In genomic region chr2:113228351-113228750, GRCh38 we compare ENCODE assay signal across 19 cellular contexts. TPM values are rescaled to one million over a fixed set of nuclear protein-coding genes. Genes with fewer than 3 reads are reported as not detected.
DNase-seq lines count a peak whose midpoint lies in the region; ATAC-seq and TF ChIP-seq lines count a peak whose summit lies in the region.
"Had no signal": no experiment of that assay in that cellular context is flagged by ENCODE, and none has a peak within 500 bp of the region (broad histone marks: within the 10 kb centered on the region; RNA-seq: fewer than 3 reads in every experiment).

No MANE protein-coding gene starts in this region.

- no peaks in the 10 kb centered on the region for H3K9me3 Mint-ChIP-seq in osteocyte (ENCODE audit: unreplicated experiment)
- H3K9me3 Mint-ChIP-seq: GM23338, IgD-negative memory B cell had no signal

- H3K36me3 Mint-ChIP-seq in osteocyte (ENCODE audit: unreplicated experiment): no peaks in the 10 kb centered on the region
- H3K36me3 Mint-ChIP-seq: IgD-negative memory B cell had no signal

- no peaks in the 10 kb centered on the region for H4K20me1 ChIP-seq in BLaER1 treated with 17β-estradiol and CSF1 and Interleukin-3, amounts not matched to agents 10 nM and 100 nM

- H3K9me3 ChIP-seq in BLaER1 treated with 17β-estradiol and CSF1 and Interleukin-3, amounts not matched to agents 10 nM and 100 nM (replicated peaks in 1 of 11): no peaks in the 10 kb centered on the region
- H3K9me3 ChIP-seq: MG63, Peyer's patch, SJSA1 had no signal

- DNase-seq in NCI-H446 treated with DMSO at 0.1 percent for 48 hours (lab: John Stamatoyannopoulos, UW) (peak; percentile 7), cerebellar cortex (ENCODE audit: low spot score) (peak; percentile 37), osteocyte (ENCODE audit: extremely low spot score, unreplicated experiment) (no peak), amniotic stem cell (lab: John Stamatoyannopoulos, UW) (no peak)
- no peak for DNase-seq in activated CD4-positive, CD25-positive, alpha-beta regulatory T cell (lab: John Stamatoyannopoulos, UW)
- DNase-seq: Kasumi-1; MG63; NCI-H1048; NCI-H1436; NCI-H1930; NCI-H526 treated with DMSO at 0.1 percent for 48 hours; NK-92 treated with Interleukin-12 subunit alpha and Interleukin-12 subunit beta, amount 100 ng/mL, for 24 hours; Peyer's patch had no signal

- no peak for ATAC-seq in GM19463 (IDR thresholded peaks at IDR 0.05; ENCODE audit: unreplicated experiment)

- peaks cover 34% of the 10 kb centered on the region for H3K4me1 Mint-ChIP-seq in osteocyte (ENCODE audit: unreplicated experiment)
- H3K4me1 Mint-ChIP-seq: IgD-negative memory B cell had no signal

- H3K9ac ChIP-seq in BLaER1 treated with 17β-estradiol and CSF1 and Interleukin-3, amounts not matched to agents 10 nM and 100 nM: no peak overlapping the region

- no peaks in the 10 kb centered on the region for H3K36me3 ChIP-seq in BLaER1 treated with 17β-estradiol and CSF1 and Interleukin-3, amounts not matched to agents 10 nM and 100 nM
- H3K36me3 ChIP-seq: MG63, Peyer's patch, SJSA1 had no signal

- no peak overlapping the region for H3K4me3 ChIP-seq in BLaER1 treated with 17β-estradiol and CSF1 and Interleukin-3, amounts not matched to agents 10 nM and 100 nM
- H3K4me3 ChIP-seq: GM23338, MG63, Peyer's patch, SJSA1 had no signal

- peaks cover 34 to 69% (median 47%) of the 10 kb centered on the region in 10 experiments for H3K4me1 ChIP-seq in BLaER1 treated with 17β-estradiol and CSF1 and Interleukin-3, amounts not matched to agents 10 nM and 100 nM

- peak overlapping the region; percentile 43 for H3K27ac Mint-ChIP-seq in osteocyte (ENCODE audit: unreplicated experiment)
- H3K27ac Mint-ChIP-seq: GM23338, IgD-negative memory B cell had no signal

- H3K27me3 Mint-ChIP-seq in osteocyte (ENCODE audit: unreplicated experiment): no peaks in the 10 kb centered on the region

- no peak overlapping the region for H3K4me3 Mint-ChIP-seq in osteocyte (ENCODE audit: unreplicated experiment)
- H3K4me3 Mint-ChIP-seq: GM23338, IgD-negative memory B cell had no signal

- H3K4me2 ChIP-seq in BLaER1 treated with 17β-estradiol and CSF1 and Interleukin-3, amounts not matched to agents 10 nM and 100 nM: peak overlapping the region in 8 of 11 experiments; percentile 55 to 79 (median 58); a peak in 17 of 22 replicates
- H3K4me2 ChIP-seq: GM23338 had no signal

- no peak overlapping the region for H3K27ac ChIP-seq in BLaER1 treated with 17β-estradiol and CSF1 and Interleukin-3, amounts not matched to agents 10 nM and 100 nM
- H3K27ac ChIP-seq: C4-2B, Peyer's patch, SJSA1 had no signal

- no peaks in the 10 kb centered on the region for H3K27me3 ChIP-seq in BLaER1 treated with 17β-estradiol and CSF1 and Interleukin-3, amounts not matched to agents 10 nM and 100 nM
- H3K27me3 ChIP-seq: MG63, Peyer's patch, SJSA1 had no signal

- TF ChIP-seq CTCF in osteocyte (IDR thresholded peaks at IDR 0.05): no peak

RNA-seq across cellular contexts. Expression of gene PAX8, which starts 50.4 kb away (rescaled TPM):
- not detected in 2 replicates for total RNA-seq in osteocyte
- total RNA-seq: SJSA1 had no signal

RNA-seq across cellular contexts. Expression of gene PSD4, which starts 54.6 kb away (rescaled TPM):
- 6.3 and 8.9 TPM in 2 replicates for total RNA-seq in osteocyte

Comparison
In these comparisons a context has a peak if more than half of its experiments do, and no peak if none do; other contexts are left out.
1. DNase-seq: peak in NCI-H446 treated with DMSO at 0.1 percent for 48 hours (single experiment) and cerebellar cortex (single experiment); none in osteocyte (single experiment), amniotic stem cell (single experiment) and activated CD4-positive, CD25-positive, alpha-beta regulatory T cell (0 of 4).